21 cellular contexts compared by ENCODE assay signal in the genomic region with DNA sequence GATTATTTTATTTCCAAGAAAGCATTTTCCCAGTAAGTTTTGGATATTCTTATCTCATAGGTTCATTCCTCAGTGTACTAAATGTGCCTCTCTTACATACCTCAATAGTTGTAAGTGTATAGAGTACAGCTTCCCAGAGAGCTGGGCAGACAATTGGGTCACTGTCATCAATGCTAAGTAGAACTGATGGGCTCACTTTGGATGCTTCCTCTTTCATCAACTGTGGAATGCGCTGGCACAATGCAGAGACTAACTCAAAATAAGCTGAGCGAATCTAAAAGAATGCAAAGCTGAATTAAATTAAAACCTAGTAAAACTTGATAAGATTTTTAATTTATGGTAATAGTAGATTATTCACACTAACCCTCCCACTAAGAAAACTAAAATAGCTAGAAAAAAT. TPM values are rescaled to one million over a fixed set of nuclear protein-coding genes. Genes with fewer than 3 reads are reported as not detected.
DNase-seq lines count a peak whose midpoint lies in the region; ATAC-seq, FAIRE-seq and TF ChIP-seq lines count a peak whose summit lies in the region.
"Had no signal": no experiment of that assay in that cellular context is flagged by ENCODE, and none has a peak within 500 bp of the region (broad histone marks: within the 10 kb centered on the region; RNA-seq: fewer than 3 reads in every experiment).

No MANE protein-coding gene starts in this region.

- H3K4me3 Mint-ChIP-seq in astrocyte (ENCODE audit: unreplicated experiment) (no peak overlapping the region), type B pancreatic cell (no peak overlapping the region)
- no peak overlapping the region for H3K4me3 Mint-ChIP-seq in activated CD4-positive, alpha-beta T cell treated with anti-CD3 and anti-CD28 coated beads, Interleukin-2, amount 10 ng/mL, durations not matched to agents 24 days and 14 days
- H3K4me3 Mint-ChIP-seq: CD4-positive, CD25-positive, alpha-beta regulatory T cell; endodermal cell; natural killer cell treated with Interleukin-12 subunit alpha and Interleukin-12 subunit beta and Interleukin-15 and Interleukin-18, amount 100 ng/mL, for 72 hours; stimulated activated naive CD8-positive, alpha-beta T cell treated with anti-CD3 and anti-CD28 coated beads, Interleukin-15, Interleukin-2, amounts not matched to agents 100 ng/mL and 50 ng/mL, for 24 hours had no signal

- H3K27ac ChIP-seq in astrocyte (ENCODE audit: low read depth, low read length), result no peak overlapping the region
- no peak overlapping the region for H3K27ac ChIP-seq in breast epithelium
- H3K27ac ChIP-seq: upper lobe of left lung had no signal

- no peaks in the 10 kb centered on the region for H3K27me3 ChIP-seq in astrocyte (ENCODE audit: insufficient read depth, low read length)
- H3K27me3 ChIP-seq in breast epithelium, result no peaks in the 10 kb centered on the region
- H3K27me3 ChIP-seq: upper lobe of left lung had no signal

- H3K9me3 ChIP-seq in astrocyte (ENCODE audit: insufficient read depth, low read depth, low read length) (no peaks in the 10 kb centered on the region), breast epithelium (no peaks in the 10 kb centered on the region)
- H3K9me3 ChIP-seq: upper lobe of left lung had no signal

- DNase-seq in left cardiac atrium, result no peak
- no peak for DNase-seq in cardiac septum (ENCODE audit: low spot score)
- DNase-seq in astrocyte (ENCODE audit: low read depth), result no peak
- peak; percentile 30 for DNase-seq in iris pigment epithelial cell (ENCODE audit: low read depth)
- DNase-seq in type B pancreatic cell (ENCODE audit: extremely low spot score, unreplicated experiment), result no peak
- DNase-seq in activated CD4-positive, alpha-beta T cell treated with anti-CD3 and anti-CD28 coated beads, Interleukin-2, amount 10 ng/mL, durations not matched to agents 24 days and 14 days, result no peak
- no peak for DNase-seq in breast epithelium (ENCODE audit: low spot score in 2 of 2)
- DNase-seq: activated CD4-positive, alpha-beta T cell treated with anti-CD3 and anti-CD28 coated beads, Interleukin-2, amount 50 U/mL, for 1 hour; CD4-positive, CD25-positive, alpha-beta regulatory T cell; endodermal cell; hippocampal formation; NCI-H1048; NCI-H2029 treated with DMSO at 0.1 percent for 48 hours; NCI-H446; stimulated activated CD4-positive, alpha-beta T cell treated with anti-CD3 and anti-CD28 coated beads, Interleukin-2, amount 100 ng/mL, for 24 hours; upper lobe of left lung had no signal

- H3K4me1 Mint-ChIP-seq in astrocyte (ENCODE audit: low read depth, unreplicated experiment), result no peaks in the 10 kb centered on the region
- H3K4me1 Mint-ChIP-seq in type B pancreatic cell (ENCODE audit: unreplicated experiment), result no peaks in the 10 kb centered on the region
- H3K4me1 Mint-ChIP-seq in activated CD4-positive, alpha-beta T cell treated with anti-CD3 and anti-CD28 coated beads, Interleukin-2, amount 10 ng/mL, durations not matched to agents 24 days and 14 days, result peaks cover 7% of the 10 kb centered on the region
- H3K4me1 Mint-ChIP-seq: endodermal cell had no signal

- ATAC-seq in left cardiac atrium, result peak; percentile 24 to 73
- ATAC-seq in GM21529 (IDR thresholded peaks at IDR 0.05; ENCODE audit: unreplicated experiment), result no peak
- ATAC-seq: K562; natural killer cell treated with Interleukin-12 subunit alpha and Interleukin-12 subunit beta and Interleukin-15 and Interleukin-18, amount 100 ng/mL, for 72 hours had no signal

- H3K4me1 ChIP-seq in astrocyte (ENCODE audit: insufficient read depth, low read length) (no peaks in the 10 kb centered on the region), breast epithelium (no peaks in the 10 kb centered on the region)
- H3K4me1 ChIP-seq: upper lobe of left lung had no signal

- TF ChIP-seq CTCF in astrocyte (IDR thresholded peaks at IDR 0.05; ENCODE audit: insufficient read depth, low read depth, low read length) (no peak), type B pancreatic cell (conservative IDR thresholded peaks at IDR 0.05) (no peak), breast epithelium (IDR thresholded peaks at IDR 0.05) (no peak)

- no peak overlapping the region for H2AFZ ChIP-seq in astrocyte (ENCODE audit: low read depth, low read length)

- H3K4me2 ChIP-seq in astrocyte (ENCODE audit: low read length), result no peak overlapping the region

- H3K27ac Mint-ChIP-seq in astrocyte (ENCODE audit: unreplicated experiment) (peak overlapping the region; percentile 53), type B pancreatic cell (no peak overlapping the region)
- H3K27ac Mint-ChIP-seq in activated CD4-positive, alpha-beta T cell treated with anti-CD3 and anti-CD28 coated beads, Interleukin-2, amount 10 ng/mL, durations not matched to agents 24 days and 14 days, result no peak overlapping the region
- H3K27ac Mint-ChIP-seq: CD4-positive, CD25-positive, alpha-beta regulatory T cell; natural killer cell treated with Interleukin-12 subunit alpha and Interleukin-12 subunit beta and Interleukin-15 and Interleukin-18, amount 100 ng/mL, for 72 hours; progenitor cell of endocrine pancreas; stimulated activated naive CD8-positive, alpha-beta T cell treated with anti-CD3 and anti-CD28 coated beads, Interleukin-15, Interleukin-2, amounts not matched to agents 100 ng/mL and 50 ng/mL, for 24 hours had no signal

- peaks cover 7% of the 10 kb centered on the region for H3K79me2 ChIP-seq in astrocyte (ENCODE audit: insufficient read depth, low read length)

- no peaks in the 10 kb centered on the region for H4K20me1 ChIP-seq in astrocyte (ENCODE audit: insufficient read depth, low read length)

- TF ChIP-seq POLR2A in breast epithelium (IDR thresholded peaks at IDR 0.05), result no peak

- H3K36me3 Mint-ChIP-seq in astrocyte (ENCODE audit: low read depth, unreplicated experiment) (peaks cover 16% of the 10 kb centered on the region), type B pancreatic cell (peaks cover 28% of the 10 kb centered on the region)
- H3K36me3 Mint-ChIP-seq in activated CD4-positive, alpha-beta T cell treated with anti-CD3 and anti-CD28 coated beads, Interleukin-2, amount 10 ng/mL, durations not matched to agents 24 days and 14 days (ENCODE audit: low read depth), result peaks cover 53% of the 10 kb centered on the region

- intact Hi-C loops in left cardiac atrium (cut with DNase I) (loop anchor here in 1 of 2 donors (10.0 kb wide), 1 partner anchor 94 kb away; no protein-coding TSS in a partner anchor), cardiac septum (cut with DNase I) (no loop called here), breast epithelium (cut with DNase I; ENCODE audit: low total_unique reads) (no loop called here)
- intact Hi-C loops in activated CD4-positive, alpha-beta T cell treated with anti-CD3 and anti-CD28 coated beads, Interleukin-2, amount 10 ng/mL, durations not matched to agents 24 days and 14 days (cut with micrococcal nuclease), result no loop called here

- H3K27me3 Mint-ChIP-seq in astrocyte (ENCODE audit: low read depth, unreplicated experiment) (no peaks in the 10 kb centered on the region), type B pancreatic cell (no peaks in the 10 kb centered on the region)
- no peaks in the 10 kb centered on the region for H3K27me3 Mint-ChIP-seq in activated CD4-positive, alpha-beta T cell treated with anti-CD3 and anti-CD28 coated beads, Interleukin-2, amount 10 ng/mL, durations not matched to agents 24 days and 14 days
- H3K27me3 Mint-ChIP-seq: CD4-positive, CD25-positive, alpha-beta regulatory T cell; natural killer cell treated with Interleukin-12 subunit alpha and Interleukin-12 subunit beta and Interleukin-15 and Interleukin-18, amount 100 ng/mL, for 72 hours; progenitor cell of endocrine pancreas; stimulated activated naive CD8-positive, alpha-beta T cell treated with anti-CD3 and anti-CD28 coated beads, Interleukin-15, Interleukin-2, amounts not matched to agents 100 ng/mL and 50 ng/mL, for 24 hours had no signal

- peaks cover 28% of the 10 kb centered on the region for H3K36me3 ChIP-seq in astrocyte (ENCODE audit: insufficient read depth, low read length)
- peaks cover 11% of the 10 kb centered on the region for H3K36me3 ChIP-seq in breast epithelium

- H3K9me3 Mint-ChIP-seq in astrocyte (ENCODE audit: unreplicated experiment), result peaks cover 4% of the 10 kb centered on the region
- no peaks in the 10 kb centered on the region for H3K9me3 Mint-ChIP-seq in type B pancreatic cell
- peaks cover 5% of the 10 kb centered on the region for H3K9me3 Mint-ChIP-seq in activated CD4-positive, alpha-beta T cell treated with anti-CD3 and anti-CD28 coated beads, Interleukin-2, amount 10 ng/mL, durations not matched to agents 24 days and 14 days
- H3K9me3 Mint-ChIP-seq: CD4-positive, CD25-positive, alpha-beta regulatory T cell; natural killer cell treated with Interleukin-12 subunit alpha and Interleukin-12 subunit beta and Interleukin-15 and Interleukin-18, amount 100 ng/mL, for 72 hours; stimulated activated naive CD8-positive, alpha-beta T cell treated with anti-CD3 and anti-CD28 coated beads, Interleukin-15, Interleukin-2, amounts not matched to agents 100 ng/mL and 50 ng/mL, for 24 hours had no signal

- no peak for FAIRE-seq in astrocyte (lab: Jason Lieb, UNC)
- FAIRE-seq: K562 had no signal

- H3K9ac ChIP-seq in astrocyte (ENCODE audit: low read length), result no peak overlapping the region

- H3K4me3 ChIP-seq in astrocyte (ENCODE audit: insufficient read depth, low read depth, low read length) (no peak overlapping the region), breast epithelium (no peak overlapping the region)
- H3K4me3 ChIP-seq: K562, upper lobe of left lung had no signal

RNA-seq across cellular contexts. Expression of a gene that starts 21.5 kb away (rescaled TPM):
- total RNA-seq in left cardiac atrium (10 to 100 TPM; 17.3 to 19.5 TPM), cardiac septum (18.6 TPM), astrocyte (28.9 and 31.1 TPM in 2 replicates), type B pancreatic cell (ENCODE audit: low replicate concordance) (24.3 and 27.8 TPM in 2 replicates), breast epithelium (10 to 100 TPM; 27.4 to 41.1 (median 29.8) TPM)
- 25.6 and 31.0 TPM in 2 replicates for total RNA-seq in activated CD4-positive, alpha-beta T cell treated with anti-CD3 and anti-CD28 coated beads, Interleukin-2, amount 10 ng/mL, durations not matched to agents 24 days and 14 days

RNA-seq across cellular contexts. Expression of a gene that starts 48.0 kb away (rescaled TPM):
- total RNA-seq in left cardiac atrium (10 to 100 TPM; 13.7 to 14.3 TPM), cardiac septum (10.3 TPM), astrocyte (11.8 and 12.7 TPM in 2 replicates), type B pancreatic cell (ENCODE audit: low replicate concordance) (9.2 and 10.7 TPM in 2 replicates), breast epithelium (10 to 100 TPM; 10.4 to 14.1 (median 12.1) TPM)
- 12.2 and 12.3 TPM in 2 replicates for total RNA-seq in activated CD4-positive, alpha-beta T cell treated with anti-CD3 and anti-CD28 coated beads, Interleukin-2, amount 10 ng/mL, durations not matched to agents 24 days and 14 days

RNA-seq across cellular contexts. Expression of a gene that starts 53.3 kb away (rescaled TPM):
- 10 to 100 TPM; 29.0 to 35.6 TPM for total RNA-seq in left cardiac atrium
- total RNA-seq in cardiac septum, result 37.8 TPM
- total RNA-seq in astrocyte, result 25.5 and 30.3 TPM in 2 replicates
- 28.9 and 35.0 TPM in 2 replicates for total RNA-seq in type B pancreatic cell (ENCODE audit: low replicate concordance)
- total RNA-seq in activated CD4-positive, alpha-beta T cell treated with anti-CD3 and anti-CD28 coated beads, Interleukin-2, amount 10 ng/mL, durations not matched to agents 24 days and 14 days, result 45.7 and 46.7 TPM in 2 replicates
- 10 to 100 TPM; 35.4 to 53.0 (median 35.7) TPM for total RNA-seq in breast epithelium
